28 cellular contexts compared by ENCODE assay signal in genomic region chr3:36505393-36505792, GRCh38.
"Had no signal": no experiment of that assay in that cellular context is flagged by ENCODE, and none has a peak within 500 bp of the region (broad histone marks: within the 10 kb centered on the region; RNA-seq: fewer than 3 reads in every experiment).

No MANE protein-coding gene starts in this region.

- H3K9ac ChIP-seq: neural progenitor cell, parathyroid adenoma had no signal

- H3K36me3 ChIP-seq: neural progenitor cell, ovary, stomach, thyroid gland, tibial nerve, upper lobe of left lung, vagina had no signal

- H3K4me1 Mint-ChIP-seq: natural killer cell; nephron; neural progenitor cell; stimulated activated effector memory CD8-positive, alpha-beta T cell treated with anti-CD3 and anti-CD28 coated beads, Interleukin-12 subunit alpha, Interleukin-12 subunit beta, amount 100 ng/mL, for 72 hours; stimulated activated naive B cell treated with anti-CD40 and anti-IgM and Interleukin-4, amounts not matched to agents 10 μg/mL and 1 μg/mL and 100 μg/mL, for 72 hours had no signal

- H3K4me1 ChIP-seq: neural progenitor cell, parathyroid adenoma, psoas muscle, stomach, thyroid gland, tibial nerve, upper lobe of left lung had no signal

- H3K4me3 Mint-ChIP-seq: natural killer cell; nephron; neural progenitor cell; stimulated activated effector memory CD8-positive, alpha-beta T cell treated with anti-CD3 and anti-CD28 coated beads, Interleukin-12 subunit alpha, Interleukin-12 subunit beta, amount 100 ng/mL, for 72 hours; stimulated activated naive B cell treated with anti-CD40 and anti-IgM and Interleukin-4, amounts not matched to agents 10 μg/mL and 1 μg/mL and 100 μg/mL, for 72 hours; stimulated activated naive CD8-positive, alpha-beta T cell treated with anti-CD3 and anti-CD28 coated beads, Interleukin-15, Interleukin-2, amounts not matched to agents 100 ng/mL and 50 ng/mL, for 24 hours had no signal

- FAIRE-seq: urothelium cell line had no signal

- H3K27me3 Mint-ChIP-seq: progenitor cell of endocrine pancreas; stimulated activated naive B cell treated with anti-CD40 and anti-IgM and Interleukin-4, amounts not matched to agents 10 μg/mL and 1 μg/mL and 100 μg/mL, for 72 hours had no signal

- H3K4me3 ChIP-seq: neural progenitor cell, ovary, psoas muscle, skin epidermis, stomach, thoracic aorta, thyroid gland, tibial nerve, upper lobe of left lung, vagina had no signal

- H3K27me3 ChIP-seq: neural progenitor cell, ovary, stomach, thyroid gland, tibial nerve, upper lobe of left lung, vagina had no signal

- H3K9me3 ChIP-seq: ovary, psoas muscle, stomach, thoracic aorta, thyroid gland, upper lobe of left lung, vagina had no signal

- H3K27ac Mint-ChIP-seq: natural killer cell; nephron; neural progenitor cell; progenitor cell of endocrine pancreas; stimulated activated effector memory CD8-positive, alpha-beta T cell treated with anti-CD3 and anti-CD28 coated beads, Interleukin-12 subunit alpha, Interleukin-12 subunit beta, amount 100 ng/mL, for 72 hours; stimulated activated naive B cell treated with anti-CD40 and anti-IgM and Interleukin-4, amounts not matched to agents 10 μg/mL and 1 μg/mL and 100 μg/mL, for 72 hours; stimulated activated naive CD8-positive, alpha-beta T cell treated with anti-CD3 and anti-CD28 coated beads, Interleukin-15, Interleukin-2, amounts not matched to agents 100 ng/mL and 50 ng/mL, for 24 hours had no signal

- H3K79me2 ChIP-seq: parathyroid adenoma had no signal

- H3K9me3 Mint-ChIP-seq: stimulated activated naive CD8-positive, alpha-beta T cell treated with anti-CD3 and anti-CD28 coated beads, Interleukin-15, Interleukin-2, amounts not matched to agents 100 ng/mL and 50 ng/mL, for 24 hours had no signal

- ATAC-seq: natural killer cell; psoas muscle; right cardiac atrium; sciatic nerve; stimulated activated effector memory CD8-positive, alpha-beta T cell treated with anti-CD3 and anti-CD28 coated beads, Interleukin-12 subunit alpha, Interleukin-12 subunit beta, amount 100 ng/mL, for 72 hours; stimulated activated naive B cell treated with anti-CD40 and anti-IgM and Interleukin-4, amounts not matched to agents 10 μg/mL and 1 μg/mL and 100 μg/mL, for 72 hours had no signal

- H2AFZ ChIP-seq: neural progenitor cell, parathyroid adenoma had no signal

- H3K27ac ChIP-seq: neural progenitor cell, ovary, parathyroid adenoma, psoas muscle, skin epidermis, stomach, thoracic aorta, thyroid gland, tibial nerve, upper lobe of left lung, vagina had no signal

- H3K4me2 ChIP-seq: neural progenitor cell had no signal

- H3K36me3 Mint-ChIP-seq: natural killer cell; neural progenitor cell; stimulated activated effector memory CD8-positive, alpha-beta T cell treated with anti-CD3 and anti-CD28 coated beads, Interleukin-12 subunit alpha, Interleukin-12 subunit beta, amount 100 ng/mL, for 72 hours; stimulated activated naive B cell treated with anti-CD40 and anti-IgM and Interleukin-4, amounts not matched to agents 10 μg/mL and 1 μg/mL and 100 μg/mL, for 72 hours had no signal

- DNase-seq: natural killer cell; occipital lobe; ovary; posterior cingulate gyrus; psoas muscle; right cardiac atrium; stimulated activated CD4-positive, alpha-beta T cell treated with anti-CD3 and anti-CD28 coated beads, Interleukin-15, amount 100 ng/mL, for 24 hours; stimulated activated CD4-positive, alpha-beta T cell treated with anti-CD3 and anti-CD28 coated beads, Interleukin-2, amount 100 ng/mL, for 24 hours; stimulated activated CD4-positive, alpha-beta T cell treated with anti-CD3 and anti-CD28 coated beads, Interleukin-2, amount 100 ng/mL, for 48 hours; stimulated activated CD4-positive, alpha-beta T cell treated with anti-CD3 and anti-CD28 coated beads, Interleukin-4, amount 100 ng/mL, for 24 hours; stimulated activated naive B cell treated with anti-CD40 and anti-IgM and Interleukin-4, amounts not matched to agents 10 μg/mL and 1 μg/mL and 100 μg/mL, for 72 hours; stimulated activated naive CD4-positive, alpha-beta T cell treated with Interleukin-2 at 50 U/mL for 16 hours; stomach; thyroid gland; trophoblast cell; upper lobe of left lung had no signal
